26 cellular contexts compared by ENCODE assay signal in the genomic region with DNA sequence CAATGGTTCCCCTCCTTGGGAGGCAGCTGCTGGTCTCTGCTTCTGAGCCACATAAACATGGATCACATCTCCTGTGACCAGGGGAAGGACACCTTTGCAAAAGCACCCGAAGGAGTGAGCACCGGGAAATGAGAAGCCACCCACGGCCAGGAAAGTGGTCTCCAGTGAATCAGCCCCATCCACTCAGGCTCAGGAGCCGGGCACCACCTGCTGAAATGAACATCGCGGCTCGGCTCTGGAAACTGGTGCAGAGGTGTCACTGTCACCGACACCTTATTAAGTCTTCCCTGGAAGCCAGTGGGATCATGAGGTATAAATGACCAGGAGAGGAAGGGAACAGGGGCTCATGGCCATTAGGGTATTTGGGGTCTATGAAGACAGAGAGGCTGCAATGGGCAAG.
"Had no signal": no experiment of that assay in that cellular context is flagged by ENCODE, and none has a peak within 500 bp of the region (broad histone marks: within the 10 kb centered on the region; RNA-seq: fewer than 3 reads in every experiment).

No MANE protein-coding gene starts in this region.

- H3K4me1 Mint-ChIP-seq: immature natural killer cell; stimulated activated memory B cell treated with anti-CD40 and anti-IgM and Interleukin-4, amounts not matched to agents 10 μg/mL and 1 μg/mL and 100 μg/mL, for 72 hours had no signal

- DNase-seq: glutamatergic neuron; heart left ventricle; hypothalamus; immature natural killer cell; kidney; left colon; left lung; mesendoderm; naive B cell; small intestine; stimulated activated CD4-positive, alpha-beta T cell treated with anti-CD3 and anti-CD28 coated beads, Interleukin-1b, Interleukin-23, amount 100 ng/mL, for 48 hours; stimulated activated CD4-positive, alpha-beta T cell treated with anti-CD3 and anti-CD28 coated beads, Interleukin-2, amount 100 ng/mL, for 48 hours; stimulated activated CD4-positive, alpha-beta T cell treated with anti-CD3 and anti-CD28 coated beads, Interleukin-4, amount 100 ng/mL, for 4 hours; stimulated activated CD8-positive, alpha-beta memory T cell treated with anti-CD3 and anti-CD28 coated beads, Interleukin-4, amount 100 ng/mL, for 48 hours; stimulated activated naive CD8-positive, alpha-beta T cell treated with anti-CD3 and anti-CD28 coated beads, Interleukin-15, Interleukin-2, amounts not matched to agents 100 U/mL and 50 U/mL, for 24 hours; stomach; testis; thyroid gland; transverse colon; upper lobe of left lung had no signal

- H3K36me3 Mint-ChIP-seq: immature natural killer cell; mesothelial cell of epicardium; naive B cell; neural progenitor cell; stimulated activated memory B cell treated with anti-CD40 and anti-IgM and Interleukin-4, amounts not matched to agents 10 μg/mL and 1 μg/mL and 100 μg/mL, for 72 hours had no signal

- ATAC-seq: heart left ventricle; left colon; left lung; right lobe of liver; stimulated activated memory B cell treated with anti-CD40 and anti-IgM and Interleukin-4, amounts not matched to agents 10 μg/mL and 1 μg/mL and 100 μg/mL, for 72 hours; stimulated activated naive CD8-positive, alpha-beta T cell treated with anti-CD3 and anti-CD28 coated beads, Interleukin-15, Interleukin-2, amounts not matched to agents 100 U/mL and 50 U/mL, for 24 hours had no signal

- H3K4me3 Mint-ChIP-seq: immature natural killer cell; mesothelial cell of epicardium; naive B cell; nephron; neural progenitor cell; stimulated activated memory B cell treated with anti-CD40 and anti-IgM and Interleukin-4, amounts not matched to agents 10 μg/mL and 1 μg/mL and 100 μg/mL, for 72 hours had no signal

- H3K27ac Mint-ChIP-seq: immature natural killer cell; mesothelial cell of epicardium; nephron; neural progenitor cell; progenitor cell of endocrine pancreas; stimulated activated memory B cell treated with anti-CD40 and anti-IgM and Interleukin-4, amounts not matched to agents 10 μg/mL and 1 μg/mL and 100 μg/mL, for 72 hours had no signal

- H3K9me3 Mint-ChIP-seq: immature natural killer cell; mesothelial cell of epicardium; nephron; stimulated activated memory B cell treated with anti-CD40 and anti-IgM and Interleukin-4, amounts not matched to agents 10 μg/mL and 1 μg/mL and 100 μg/mL, for 72 hours had no signal
